ENCODE assay signal across 20 cellular contexts in the genomic region with DNA sequence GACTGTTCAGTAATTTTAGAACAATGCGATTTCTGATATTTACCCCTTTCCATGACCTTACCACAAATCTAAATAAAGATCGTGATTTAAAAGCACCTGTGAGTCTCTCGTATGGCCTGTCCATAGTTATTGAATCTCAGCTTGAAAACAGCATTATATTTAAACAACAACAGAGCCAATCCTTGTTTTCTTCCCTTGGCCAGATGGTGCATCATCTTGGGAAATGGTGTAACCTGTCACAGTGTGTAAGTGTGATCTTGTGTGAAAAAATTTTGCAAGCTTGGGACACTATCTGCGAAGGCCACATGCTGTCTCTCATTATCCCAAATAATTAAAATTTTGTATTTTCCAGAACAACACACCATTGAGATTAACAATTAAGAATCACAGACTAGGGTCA.
DNase-seq lines count a peak whose midpoint lies in the region; ATAC-seq lines count a peak whose summit lies in the region.
"Had no signal": no experiment of that assay in that cellular context is flagged by ENCODE, and none has a peak within 500 bp of the region (broad histone marks: within the 10 kb centered on the region; RNA-seq: fewer than 3 reads in every experiment).

No MANE protein-coding gene starts in this region.

- in situ Hi-C loops in G401 (cut with HindIII; ENCODE audit: low sequenced_read_pairs), result no loop called here

- ATAC-seq in GM21717 (IDR thresholded peaks at IDR 0.05; ENCODE audit: unreplicated experiment) (no peak), GM19035 (IDR thresholded peaks at IDR 0.05; ENCODE audit: unreplicated experiment) (no peak)
- ATAC-seq: A549, GM23338, HCT116 had no signal

- peak; percentile 12 for DNase-seq in NCI-H2171 treated with DMSO at 0.1 percent for 48 hours (lab: John Stamatoyannopoulos, UW)
- no peak for DNase-seq in NCI-H2171 (lab: John Stamatoyannopoulos, UW)
- DNase-seq in G401 (ENCODE audit: low spot score), result peak; percentile 99
- peak; percentile 87 to 99 for DNase-seq in cerebellar nuclear complex (lab: John Stamatoyannopoulos, UW)
- DNase-seq in retina, result peak; percentile 35
- DNase-seq: 8988T; ACHN; AML-193; Calu3; CD4-positive, alpha-beta memory T cell; COR-L47; DMS79; EL; GF-D8; H9 had no signal
